In the genomic region with DNA sequence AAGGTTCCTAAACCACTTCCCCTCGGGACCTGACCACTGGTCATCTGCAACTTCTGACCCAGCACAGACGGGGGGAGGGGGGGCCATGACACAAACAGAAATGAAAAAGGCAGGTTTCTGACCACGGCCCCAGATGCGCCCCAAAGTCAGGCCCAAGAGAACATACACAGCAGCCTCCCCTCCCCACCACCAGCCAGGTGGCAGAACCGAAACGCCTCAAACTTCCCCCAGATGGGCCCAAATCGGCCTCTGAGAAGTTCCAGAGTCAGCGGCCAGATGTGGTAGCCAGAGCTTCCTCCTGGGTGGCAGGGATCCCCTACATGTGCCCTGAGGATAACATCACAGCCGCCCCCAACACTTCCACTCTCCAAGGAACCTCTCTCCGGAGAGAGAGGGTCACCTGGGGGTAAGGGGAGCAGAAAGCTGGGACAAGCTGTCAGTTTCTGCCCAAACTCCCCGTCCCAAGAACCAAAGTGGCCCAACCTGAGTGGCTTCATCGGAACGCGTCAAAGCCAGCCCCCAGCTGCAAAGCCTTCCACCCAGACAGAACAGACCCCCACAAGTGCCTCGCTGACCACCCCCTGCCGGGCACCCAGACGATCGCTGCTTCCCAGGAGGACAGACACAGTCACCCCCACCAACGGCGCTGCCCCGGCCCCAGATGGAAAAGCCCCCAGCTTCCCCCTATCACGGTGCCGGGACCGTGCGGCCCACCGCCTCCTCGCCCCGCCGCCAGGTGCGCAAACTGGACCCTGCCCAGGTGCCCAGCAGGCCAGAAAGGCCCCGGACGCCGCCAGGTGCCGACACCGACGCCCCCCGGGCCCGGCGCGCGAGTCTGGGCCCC, we compare ENCODE assay signal across 8 cellular contexts. TPM values are rescaled to one million over a fixed set of nuclear protein-coding genes. Genes with fewer than 3 reads are reported as not detected.
A peak's percentile ranks its signal among the peaks of the same experiment; 100 is the strongest.
DNase-seq lines count a peak whose midpoint lies in the region; ATAC-seq and TF ChIP-seq lines count a peak whose summit lies in the region.

No MANE protein-coding gene starts in this region.

- peaks cover 14% of the 10 kb centered on the region for H3K4me1 Mint-ChIP-seq in activated CD8-positive, alpha-beta T cell treated with anti-CD3 and anti-CD28 coated beads, Interleukin-2, amount 10 ng/mL, durations not matched to agents 7 days and 5 days (ENCODE audit: low read depth)

- peak overlapping the region; percentile 98 for H3K4me2 ChIP-seq in neuronal stem cell (ENCODE audit: insufficient read depth, low read length, poor library complexity, severe bottlenecking)

- no peak overlapping the region for H3K4ac ChIP-seq in neuronal stem cell (ENCODE audit: low read length)

- H3K27me3 ChIP-seq in esophagus squamous epithelium (no peaks in the 10 kb centered on the region), neuronal stem cell (ENCODE audit: control insufficient read depth in 3 of 3, insufficient read depth in 3 of 3, low read depth in 1 of 3, low read length in 3 of 3) (no peaks in the 10 kb centered on the region)

- H2BK12ac ChIP-seq in neuronal stem cell (ENCODE audit: low read length): peak overlapping the region; percentile 84

- H3K36me3 ChIP-seq in HEK293 (ENCODE audit: control insufficient read depth in 2 of 2, insufficient read depth in 1 of 2, low read length in 2 of 2) (no peaks in the 10 kb centered on the region), esophagus squamous epithelium (no peaks in the 10 kb centered on the region), neuronal stem cell (replicated peaks in 1 of 2; ENCODE audit: control insufficient read depth in 2 of 2, insufficient read depth in 2 of 2, low read length in 2 of 2) (no peaks in the 10 kb centered on the region)

- DNase-seq in AG09309 (ENCODE audit: low read depth): no peak
- DNase-seq in activated CD8-positive, alpha-beta T cell treated with anti-CD3 and anti-CD28 coated beads, Interleukin-2, amount 10 ng/mL, durations not matched to agents 7 days and 5 days: peak; percentile 42
- DNase-seq in esophagus squamous epithelium (lab: John Stamatoyannopoulos, UW): no peak
- peak; percentile 26 for DNase-seq in neuronal stem cell (ENCODE audit: low spot score)
- no peak for DNase-seq in inferior parietal cortex (ENCODE audit: extremely low spot score)
- DNase-seq in kidney glomerular epithelial cell (lab: John Stamatoyannopoulos, UW): no peak

- ATAC-seq in activated CD8-positive, alpha-beta T cell treated with anti-CD3 and anti-CD28 coated beads, Interleukin-2, amount 10 ng/mL, durations not matched to agents 7 days and 5 days: no peak
- no peak for ATAC-seq in GM21390 (IDR thresholded peaks at IDR 0.05; ENCODE audit: unreplicated experiment)

- no peak overlapping the region for H4K91ac ChIP-seq in neuronal stem cell (ENCODE audit: low read depth, low read length, poor library complexity)

- H4K8ac ChIP-seq in neuronal stem cell (ENCODE audit: low read depth, low read length): peak overlapping the region; percentile 99

- no peak overlapping the region for H2BK15ac ChIP-seq in neuronal stem cell (ENCODE audit: low read length)

- H2AK5ac ChIP-seq in neuronal stem cell (ENCODE audit: low read depth, low read length): peak overlapping the region; percentile 63

- H3K79me1 ChIP-seq in neuronal stem cell (ENCODE audit: low read depth, low read length): peaks cover 12% of the 10 kb centered on the region

- no CpG with 5 or more reads among the region's 41 CpGs for WGBS in esophagus squamous epithelium, 2 donors
- no CpG with 5 or more reads among the region's 41 CpGs for WGBS in neuronal stem cell (ENCODE audit: extremely low coverage in 2 of 2, insufficient read length in 2 of 2, insufficient replicate concordance in 1 of 2), 2 donors

- H3K27ac Mint-ChIP-seq in activated CD8-positive, alpha-beta T cell treated with anti-CD3 and anti-CD28 coated beads, Interleukin-2, amount 10 ng/mL, durations not matched to agents 7 days and 5 days: peak overlapping the region; percentile 77

- peak; percentile 5 for TF ChIP-seq CTCF in AG09309 (IDR thresholded peaks at IDR 0.05; ENCODE audit: control insufficient read depth, insufficient read depth, low read depth, low read length, missing control alignments)
- TF ChIP-seq CTCF in HEK293 (tag by site-specific recombination; IDR thresholded peaks at IDR 0.05): peak; percentile 31
- TF ChIP-seq CTCF in esophagus squamous epithelium (IDR thresholded peaks at IDR 0.05): peak in 2 of 6 experiments; percentile 7 to 34

- H3K9me3 ChIP-seq in HEK293 (ENCODE audit: control insufficient read depth, insufficient read depth, low read depth, low read length) (no peaks in the 10 kb centered on the region), esophagus squamous epithelium (no peaks in the 10 kb centered on the region), neuronal stem cell (replicated peaks in 1 of 2; ENCODE audit: control insufficient read depth in 2 of 2, insufficient read depth in 1 of 2, low read depth in 1 of 2, low read length in 2 of 2) (no peaks in the 10 kb centered on the region)

- CTCF ChIA-PET in HEK293 (lab: Yijun Ruan, JAX): interaction anchor here (0.6 to 2.9 kb wide), 15 partner anchors 9 to 1603 kb away, joined by 3 to 14 read pairs (median 4); partner anchors contain the start of gene REX1BD
- CTCF ChIA-PET in activated CD8-positive, alpha-beta T cell treated with anti-CD3 and anti-CD28 coated beads, Interleukin-2, amount 10 ng/mL, durations not matched to agents 7 days and 5 days (lab: Charles Lee): interaction anchor here (1.0 to 5.0 kb wide), 29 partner anchors 8 to 398 kb away, joined by 3 to 78 read pairs (median 7); partner anchors contain the start of genes COPE, DDX49, FKBP8 and KXD1

- H3K27ac ChIP-seq in HEK293 (ENCODE audit: extremely low read depth, low read depth, low read length) (peak overlapping the region; percentile 81), esophagus squamous epithelium (peak overlapping the region; percentile 96 to 100 (median 100)), neuronal stem cell (replicated peaks; ENCODE audit: low read length) (no peak overlapping the region)

- POLR2A ChIA-PET in HEK293 (lab: Yijun Ruan, JAX): interaction anchor here (0.5 to 2.7 kb wide), 11 partner anchors 15 to 683 kb away, joined by 3 to 15 read pairs (median 5); partner anchors contain the start of genes COPE, DDX49, KXD1 and REX1BD
- POLR2A ChIA-PET in activated CD8-positive, alpha-beta T cell treated with anti-CD3 and anti-CD28 coated beads, Interleukin-2, amount 10 ng/mL, durations not matched to agents 7 days and 5 days (lab: Charles Lee): interaction anchor here (0.7 to 3.6 kb wide), 12 partner anchors 10 to 398 kb away, joined by 3 to 28 read pairs (median 6); partner anchors contain the start of genes COPE, DDX49, FKBP8 and KXD1

- H3K4me3 Mint-ChIP-seq in activated CD8-positive, alpha-beta T cell treated with anti-CD3 and anti-CD28 coated beads, Interleukin-2, amount 10 ng/mL, durations not matched to agents 7 days and 5 days: peak overlapping the region; percentile 79

- H3K9ac ChIP-seq in neuronal stem cell (ENCODE audit: low read depth, low read length, poor library complexity): peak overlapping the region; percentile 91

- no peaks in the 10 kb centered on the region for H3K9me3 Mint-ChIP-seq in activated CD8-positive, alpha-beta T cell treated with anti-CD3 and anti-CD28 coated beads, Interleukin-2, amount 10 ng/mL, durations not matched to agents 7 days and 5 days (ENCODE audit: insufficient read depth)

- peak overlapping the region; percentile 89 for H3K14ac ChIP-seq in neuronal stem cell (ENCODE audit: low read length)

- H3K4me3 ChIP-seq in AG09309 (ENCODE audit: control insufficient read depth, low read depth, low read length): peak overlapping the region; percentile 82
- peak overlapping the region; percentile 100 for H3K4me3 ChIP-seq in HEK293 (ENCODE audit: low read depth, low read length)
- peak overlapping the region; percentile 79 to 100 (median 88) for H3K4me3 ChIP-seq in esophagus squamous epithelium
- peak overlapping the region; percentile 96 to 100 for H3K4me3 ChIP-seq in neuronal stem cell (ENCODE audit: low read length in 2 of 2)

- peak overlapping the region; percentile 20 for H3K23ac ChIP-seq in neuronal stem cell (ENCODE audit: low read depth, low read length, poor library complexity)

- peak overlapping the region; percentile 60 for H3K18ac ChIP-seq in neuronal stem cell (ENCODE audit: low read length)

- no peaks in the 10 kb centered on the region for H3K27me3 Mint-ChIP-seq in activated CD8-positive, alpha-beta T cell treated with anti-CD3 and anti-CD28 coated beads, Interleukin-2, amount 10 ng/mL, durations not matched to agents 7 days and 5 days (ENCODE audit: low read depth)

- no peaks in the 10 kb centered on the region for H3K36me3 Mint-ChIP-seq in activated CD8-positive, alpha-beta T cell treated with anti-CD3 and anti-CD28 coated beads, Interleukin-2, amount 10 ng/mL, durations not matched to agents 7 days and 5 days (ENCODE audit: low read depth)

- peak overlapping the region; percentile 98 for H2AFZ ChIP-seq in neuronal stem cell (ENCODE audit: low read length)

- intact Hi-C loops in esophagus squamous epithelium (cut with DNase I): no loop called here

- H2BK120ac ChIP-seq in neuronal stem cell (ENCODE audit: low read depth, low read length): peak overlapping the region; percentile 72

- TF ChIP-seq POLR2A in esophagus squamous epithelium (IDR thresholded peaks at IDR 0.05): peak in 1 of 4 donors; percentile 40

- H3K4me1 ChIP-seq in HEK293 (ENCODE audit: control insufficient read depth, insufficient read depth, low read length) (no peaks in the 10 kb centered on the region), esophagus squamous epithelium (peaks cover 28 to 57% (median 36%) of the 10 kb centered on the region in 3 donors), neuronal stem cell (ENCODE audit: control insufficient read depth in 2 of 2, insufficient read depth in 1 of 2, low read depth in 1 of 2, low read length in 2 of 2) (peaks cover 6 to 7% of the 10 kb centered on the region in 2 donors)

- H2BK5ac ChIP-seq in neuronal stem cell (ENCODE audit: low read length): peak overlapping the region; percentile 39

RNA-seq across cellular contexts. Expression of gene ELL, which starts 0.8 kb away (rescaled TPM):
- 10 to 100 TPM; 20.8 to 22.3 TPM for total RNA-seq in activated CD8-positive, alpha-beta T cell treated with anti-CD3 and anti-CD28 coated beads, Interleukin-2, amount 10 ng/mL, durations not matched to agents 7 days and 5 days
- total RNA-seq in esophagus squamous epithelium: 10 to 100 TPM in 2 of 4 donors, 1 to 10 TPM in 2; 5.9 to 12.8 (median 9.9) TPM
- polyA plus RNA-seq in neuronal stem cell (2013, experiment 1 of 2): 5.2 TPM
- polyA plus RNA-seq in neuronal stem cell (2013, experiment 2 of 2): 5.2 TPM

RNA-seq across cellular contexts. Expression of gene FKBP8, which starts 22.3 kb away (rescaled TPM):
- total RNA-seq in activated CD8-positive, alpha-beta T cell treated with anti-CD3 and anti-CD28 coated beads, Interleukin-2, amount 10 ng/mL, durations not matched to agents 7 days and 5 days: 100 to 1,000 TPM; 245 to 247 TPM
- total RNA-seq in esophagus squamous epithelium: 100 to 1,000 TPM; 132 to 273 (median 247) TPM
- 215 TPM for polyA plus RNA-seq in neuronal stem cell (2013, experiment 1 of 2)
- 207 TPM for polyA plus RNA-seq in neuronal stem cell (2013, experiment 2 of 2)

RNA-seq across cellular contexts. Expression of gene KXD1, which starts 36.6 kb away (rescaled TPM):
- total RNA-seq in activated CD8-positive, alpha-beta T cell treated with anti-CD3 and anti-CD28 coated beads, Interleukin-2, amount 10 ng/mL, durations not matched to agents 7 days and 5 days: 100 to 1,000 TPM; 101 to 108 TPM
- total RNA-seq in esophagus squamous epithelium: 100 to 1,000 TPM in 1 of 4 donors, 10 to 100 TPM in 3; 65.5 to 104 (median 83.5) TPM
- 150 TPM for polyA plus RNA-seq in neuronal stem cell (2013, experiment 1 of 2)
- polyA plus RNA-seq in neuronal stem cell (2013, experiment 2 of 2): 148 TPM

RNA-seq across cellular contexts. Expression of gene UBA52, which starts 50.6 kb away (rescaled TPM):
- total RNA-seq in activated CD8-positive, alpha-beta T cell treated with anti-CD3 and anti-CD28 coated beads, Interleukin-2, amount 10 ng/mL, durations not matched to agents 7 days and 5 days: 1,000 to 10,000 TPM; 1,452 to 1,556 TPM
- total RNA-seq in esophagus squamous epithelium: 100 to 1,000 TPM; 445 to 799 (median 753) TPM
- 1,321 TPM for polyA plus RNA-seq in neuronal stem cell (2013, experiment 1 of 2)
- 1,289 TPM for polyA plus RNA-seq in neuronal stem cell (2013, experiment 2 of 2)

Comparison
In these comparisons a context has a peak if more than half of its experiments do, and no peak if none do; other contexts are left out.
1. DNase-seq: peak in activated CD8-positive, alpha-beta T cell treated with anti-CD3 and anti-CD28 coated beads, Interleukin-2, amount 10 ng/mL, durations not matched to agents 7 days and 5 days (single experiment) and neuronal stem cell (single experiment); none in AG09309 (single experiment), esophagus squamous epithelium (single experiment), inferior parietal cortex (single experiment) and kidney glomerular epithelial cell (single experiment).
2. Peak in every context shown above with its lines, with median percentiles within 50 percentile points of each other: H3K4me3 ChIP-seq.